Comparison of ENCODE assay signal across 8 cellular contexts in the genomic region with DNA sequence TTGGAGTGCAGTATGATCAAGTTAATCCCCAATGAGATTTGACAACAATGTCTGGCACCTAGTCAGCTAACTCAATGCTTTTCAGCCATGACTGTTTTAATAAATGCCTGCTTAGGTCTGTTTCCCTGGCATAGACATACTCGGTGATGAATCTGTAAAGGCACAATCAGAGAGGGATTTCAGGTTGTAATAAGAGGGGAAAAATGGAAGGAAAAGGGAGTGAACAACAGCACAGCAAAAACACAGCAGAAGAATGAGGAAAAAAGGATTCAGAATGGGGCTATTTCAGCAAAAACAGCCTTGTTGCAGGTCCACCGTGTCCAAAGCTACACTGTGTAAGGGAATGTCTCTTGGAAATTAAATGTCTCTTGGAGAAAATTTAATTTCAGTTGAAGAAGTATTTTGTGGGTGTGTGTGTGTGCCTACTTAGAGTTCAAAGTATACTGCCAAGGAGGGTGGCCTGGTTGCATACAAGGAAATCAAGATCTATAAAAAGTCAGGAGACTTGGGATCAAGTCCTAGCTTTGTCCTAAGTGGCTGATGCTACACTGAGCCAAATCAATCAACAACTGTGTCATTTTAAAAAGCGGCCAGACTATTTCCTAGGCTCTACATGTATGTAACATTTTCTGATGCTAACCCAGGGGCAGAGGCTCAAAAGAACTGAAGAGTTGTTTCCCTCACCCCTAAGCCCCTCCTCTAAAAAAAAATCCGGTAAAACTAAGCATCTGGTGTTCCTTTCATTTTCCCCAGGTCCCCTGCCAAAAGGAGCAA. TPM values are rescaled to one million over a fixed set of nuclear protein-coding genes. Genes with fewer than 3 reads are reported as not detected.
A peak's percentile ranks its signal among the peaks of the same experiment; 100 is the strongest.
DNase-seq lines count a peak whose midpoint lies in the region; ATAC-seq, FAIRE-seq and TF ChIP-seq lines count a peak whose summit lies in the region.

No MANE protein-coding gene starts in this region.

- H3K27ac Mint-ChIP-seq in Caco-2 (ENCODE audit: unreplicated experiment) = peak overlapping the region; percentile 98

- POLR2A ChIA-PET in Caco-2 (lab: Charles Lee) = interaction anchor here (0.6 to 3.7 kb wide), 7 partner anchors 11 to 131 kb away, joined by 3 to 103 read pairs (median 35); no protein-coding TSS in a partner anchor

- H3K36me3 ChIP-seq in Caco-2 (ENCODE audit: control insufficient read depth, insufficient read depth, low read length) (no peaks in the 10 kb centered on the region), NT2/D1 (ENCODE audit: insufficient read depth, insufficient read length, low read length) (peaks cover 27% of the 10 kb centered on the region), endocrine pancreas (ENCODE audit: control insufficient read depth, insufficient read depth, low read length) (no peaks in the 10 kb centered on the region), neutrophil (peaks cover 2% of the 10 kb centered on the region)

- peaks cover 46% of the 10 kb centered on the region for H3K4me1 Mint-ChIP-seq in Caco-2 (ENCODE audit: low read depth, unreplicated experiment)

- no peaks in the 10 kb centered on the region for H3K9me3 ChIP-seq in Caco-2
- no peaks in the 10 kb centered on the region for H3K9me3 ChIP-seq in NT2/D1 (ENCODE audit: insufficient read depth, low read length)
- H3K9me3 ChIP-seq in endocrine pancreas (ENCODE audit: control insufficient read depth, low read length) = no peaks in the 10 kb centered on the region
- H3K9me3 ChIP-seq in neutrophil = no peaks in the 10 kb centered on the region

- peak overlapping the region; percentile 87 for H3K4me3 Mint-ChIP-seq in Caco-2 (ENCODE audit: unreplicated experiment)

- no peaks in the 10 kb centered on the region for H3K27me3 Mint-ChIP-seq in Caco-2 (ENCODE audit: insufficient read depth, unreplicated experiment)

- no peaks in the 10 kb centered on the region for H3K9me3 Mint-ChIP-seq in Caco-2 (ENCODE audit: unreplicated experiment)

- CTCF ChIA-PET in Caco-2 (lab: Charles Lee) = interaction anchor here (2.2 kb wide), 1 partner anchor 49 kb away, joined by 9 read pairs; no protein-coding TSS in a partner anchor

- H3K4me1 ChIP-seq in Caco-2 (peaks cover 51% of the 10 kb centered on the region), NT2/D1 (ENCODE audit: insufficient read depth, insufficient read length) (no peaks in the 10 kb centered on the region), endocrine pancreas (ENCODE audit: control insufficient read depth, insufficient read depth, low read length) (peaks cover 2% of the 10 kb centered on the region), neutrophil (ENCODE audit: control insufficient read depth in 1 of 2, insufficient read depth in 1 of 2, low read depth in 1 of 2, low read length in 1 of 2) (peaks cover 34 to 40% of the 10 kb centered on the region in 2 experiments)

- FAIRE-seq in RCC 7860 (lab: Jason Lieb, UNC) = no peak

- H3K9ac ChIP-seq in NT2/D1 (ENCODE audit: insufficient read length, low read depth) (peak overlapping the region; percentile 15), endocrine pancreas (ENCODE audit: control insufficient read depth, insufficient read depth, low read length) (no peak overlapping the region)

- no peak for TF ChIP-seq CTCF in Caco-2 (IDR thresholded peaks at IDR 0.05; ENCODE audit: insufficient read depth in 1 of 2, low read depth in 1 of 2, low read length in 1 of 2, severe bottlenecking in 1 of 2, unreplicated experiment in 1 of 2)
- no peak for TF ChIP-seq CTCF in neutrophil (IDR thresholded peaks at IDR 0.05)

- no peak overlapping the region for H3K4me3 ChIP-seq in Caco-2 (ENCODE audit: low read depth, low read length)
- no peak overlapping the region for H3K4me3 ChIP-seq in NT2/D1 (ENCODE audit: insufficient read length, low read depth)
- H3K4me3 ChIP-seq in endocrine pancreas (ENCODE audit: control insufficient read depth, insufficient read depth, low read length) = peak overlapping the region; percentile 64
- H3K4me3 ChIP-seq in neutrophil (ENCODE audit: low read depth in 1 of 2, low read length in 1 of 2) = peak overlapping the region; percentile 64 to 71

- no TSS peak for BruUV-seq in Caco-2 (replicated peaks; lab: Mats Ljungman, UMichigan)

- H3K27ac ChIP-seq in neutrophil = peak overlapping the region; percentile 100

- DNase-seq in Caco-2 (no peak), NT2/D1 (ENCODE audit: low read depth, low spot score) (no peak), dermis blood vessel endothelial cell (no peak), RCC 7860 (ENCODE audit: low spot score) (no peak), NCI-H226 (no peak)

- intact Hi-C loops in Caco-2 (cut with micrococcal nuclease; ENCODE audit: unreplicated experiment) = no loop called here

- peaks cover 48% of the 10 kb centered on the region for H3K36me3 Mint-ChIP-seq in Caco-2 (ENCODE audit: insufficient read depth, unreplicated experiment)

- no peaks in the 10 kb centered on the region for H3K27me3 ChIP-seq in Caco-2 (replicated peaks; ENCODE audit: control insufficient read depth, insufficient read depth, low read length)
- no peaks in the 10 kb centered on the region for H3K27me3 ChIP-seq in NT2/D1 (ENCODE audit: insufficient read depth, insufficient read length)
- H3K27me3 ChIP-seq in endocrine pancreas (ENCODE audit: control insufficient read depth, insufficient read depth, low read length) = no peaks in the 10 kb centered on the region
- no peaks in the 10 kb centered on the region for H3K27me3 ChIP-seq in neutrophil

- ATAC-seq in HG03469 (IDR thresholded peaks at IDR 0.05; ENCODE audit: unreplicated experiment) = no peak

RNA-seq across cellular contexts. Expression of gene CHD2, which starts 19.1 kb away (rescaled TPM):
- total RNA-seq in Caco-2 (2022) (85.0 and 108 TPM in 2 replicates), dermis blood vessel endothelial cell (67.0 and 67.9 TPM in 2 replicates)

Comparison
In these comparisons a context has a peak if more than half of its experiments do, and no peak if none do; other contexts are left out.
1. H3K4me3 ChIP-seq: peak in endocrine pancreas (single experiment) and neutrophil (2 of 2); none in Caco-2 (single experiment) and NT2/D1 (single experiment).